In the genomic region with DNA sequence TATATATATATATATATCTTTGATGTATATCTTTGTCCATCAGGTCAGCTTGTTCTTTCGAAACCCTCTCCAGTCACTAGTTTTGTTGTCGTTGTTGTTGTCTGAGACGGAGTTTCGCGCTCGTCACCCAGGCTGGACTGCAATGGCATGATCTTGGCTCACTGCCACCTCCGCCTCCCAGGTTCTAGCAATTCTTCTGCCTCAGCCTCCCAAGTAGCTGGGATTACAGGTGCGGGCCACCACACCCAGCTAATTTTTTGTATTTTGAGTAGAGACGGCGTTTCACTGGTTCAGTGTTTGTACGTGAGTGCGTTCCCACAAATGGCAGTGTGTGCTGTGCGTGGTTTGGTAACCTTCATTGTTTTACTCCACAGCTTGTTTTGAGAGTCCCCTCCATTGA, we compare ENCODE assay signal across 18 cellular contexts. TPM values are rescaled to one million over a fixed set of nuclear protein-coding genes. Genes with fewer than 3 reads are reported as not detected.
DNase-seq lines count a peak whose midpoint lies in the region; ATAC-seq, FAIRE-seq and TF ChIP-seq lines count a peak whose summit lies in the region.
"Had no signal": no experiment of that assay in that cellular context is flagged by ENCODE, and none has a peak within 500 bp of the region (broad histone marks: within the 10 kb centered on the region; RNA-seq: fewer than 3 reads in every experiment).

No MANE protein-coding gene starts in this region.

- H3K9me3 Mint-ChIP-seq in H9 = no peaks in the 10 kb centered on the region
- H3K9me3 Mint-ChIP-seq: activated naive CD4-positive, alpha-beta T cell treated with anti-CD3 and anti-CD28 coated beads for 36 hours had no signal

- no peak overlapping the region for H3K56ac ChIP-seq in H9 (ENCODE audit: insufficient read length, low read depth, low read length)

- no peaks in the 10 kb centered on the region for H3K27me3 Mint-ChIP-seq in H9 (ENCODE audit: low read depth)

- FAIRE-seq in small intestine (lab: Jason Lieb, UNC) = no peak
- FAIRE-seq: endometrium had no signal

- no peak for ATAC-seq in GM18519 (IDR thresholded peaks at IDR 0.05; ENCODE audit: low FRiP score, unreplicated experiment)

- no peak overlapping the region; a peak in 1 of 5 replicates for H3K4me3 Mint-ChIP-seq in H9
- H3K4me3 Mint-ChIP-seq: activated naive CD4-positive, alpha-beta T cell treated with anti-CD3 and anti-CD28 coated beads for 36 hours had no signal

- H3K36me3 Mint-ChIP-seq in H9 (ENCODE audit: insufficient read depth in 1 of 3, low read depth in 3 of 3) = no peaks in the 10 kb centered on the region

- H3K23me2 ChIP-seq in H9 (ENCODE audit: insufficient read length, low read depth, low read length, poor library complexity, severe bottlenecking) = no peaks in the 10 kb centered on the region

- no peak overlapping the region for H2BK120ac ChIP-seq in H9 (ENCODE audit: low read depth, low read length, poor library complexity, severe bottlenecking)

- peaks cover 32 to 35% of the 10 kb centered on the region in 2 experiments for H3K4me1 Mint-ChIP-seq in H9

- no peaks in the 10 kb centered on the region for H3K9me3 ChIP-seq in H9 (ENCODE audit: control insufficient read depth, low read depth, low read length)
- H3K9me3 ChIP-seq in WERI-Rb-1 (ENCODE audit: severe bottlenecking) = no peaks in the 10 kb centered on the region
- no peaks in the 10 kb centered on the region for H3K9me3 ChIP-seq in esophagus squamous epithelium
- no peaks in the 10 kb centered on the region for H3K9me3 ChIP-seq in small intestine (ENCODE audit: control insufficient read depth, low read depth)
- H3K9me3 ChIP-seq in HAP-1 = no peaks in the 10 kb centered on the region
- H3K9me3 ChIP-seq: gastroesophageal sphincter, ovary had no signal

- H3K27ac ChIP-seq in H9 (ENCODE audit: insufficient read length, low read depth, low read length) (no peak overlapping the region), WERI-Rb-1 (peak overlapping the region; percentile 39), esophagus squamous epithelium (peak overlapping the region in 3 of 4 donors; percentile 9 to 72 (median 60)), small intestine (ENCODE audit: low read depth in 1 of 2, low read length in 1 of 2) (peak overlapping the region; percentile 75 to 89)
- H3K27ac ChIP-seq: C4-2B, gastroesophageal sphincter, ovary had no signal

- no peak overlapping the region for H2AK5ac ChIP-seq in H9 (ENCODE audit: insufficient read length, low read length)

- H4K20me1 ChIP-seq in H9 (ENCODE audit: control insufficient read depth, insufficient read depth, insufficient read length) = no peaks in the 10 kb centered on the region

- H3K4me3 ChIP-seq in WERI-Rb-1 (ENCODE audit: low read depth, low read length) (no peak overlapping the region), esophagus squamous epithelium (no peak overlapping the region), small intestine (ENCODE audit: low read depth in 1 of 2, low read length in 2 of 2) (no peak overlapping the region), H7 (ENCODE audit: insufficient read depth, low read depth, low read length) (no peak overlapping the region), HAP-1 (no peak overlapping the region)
- H3K4me3 ChIP-seq: gastroesophageal sphincter, ovary had no signal

- H2BK5ac ChIP-seq in H9 (ENCODE audit: insufficient read length, low read length) = no peak overlapping the region

- H3K27me3 ChIP-seq in H9 (ENCODE audit: insufficient read depth, low read length) (no peaks in the 10 kb centered on the region), WERI-Rb-1 (ENCODE audit: insufficient read depth, low read depth, severe bottlenecking) (no peaks in the 10 kb centered on the region), esophagus squamous epithelium (no peaks in the 10 kb centered on the region), small intestine (ENCODE audit: control insufficient read depth in 2 of 2, insufficient read depth in 2 of 2, low read length in 2 of 2) (no peaks in the 10 kb centered on the region), H7 (ENCODE audit: control insufficient read depth, insufficient read depth, low read length) (no peaks in the 10 kb centered on the region), HAP-1 (ENCODE audit: low read depth) (no peaks in the 10 kb centered on the region)
- H3K27me3 ChIP-seq: gastroesophageal sphincter, ovary had no signal

- peak overlapping the region; percentile 24 for H3K18ac ChIP-seq in H9 (ENCODE audit: insufficient read length, low read depth, low read length)

- H3K27ac Mint-ChIP-seq in H9 = peak overlapping the region; percentile 86 to 94 (median 92)
- H3K27ac Mint-ChIP-seq: activated naive CD4-positive, alpha-beta T cell treated with anti-CD3 and anti-CD28 coated beads for 36 hours had no signal

- H3K9ac ChIP-seq in H9 (ENCODE audit: extremely low read depth, insufficient read length, low read length) = no peak overlapping the region

- no peaks in the 10 kb centered on the region for H3K79me1 ChIP-seq in H9 (ENCODE audit: insufficient read depth, low read depth, low read length, poor library complexity, severe bottlenecking)

- intact Hi-C loops in esophagus squamous epithelium (cut with DNase I) = no loop called here

- no peaks in the 10 kb centered on the region for H3K79me2 ChIP-seq in H9 (ENCODE audit: insufficient read depth, low read length)

- no peak overlapping the region for H2BK12ac ChIP-seq in H9 (ENCODE audit: insufficient read length, low read depth, low read length)

- no CpG with 5 or more reads among the region's 13 CpGs for WGBS in H9 (ENCODE audit: extremely low coverage, insufficient read length, low lambda C conversion rate)
- 91 to 94% methylated on average over 13 of the region's 13 CpGs for WGBS in esophagus squamous epithelium, 2 donors
- 78 to 89% (median 83%) methylated on average over 13 of the region's 13 CpGs for WGBS in small intestine, 3 donors

- H2BK20ac ChIP-seq in H9 (ENCODE audit: low read depth, low read length, poor library complexity, severe bottlenecking) = no peak overlapping the region

- H3K4me1 ChIP-seq in H9 (ENCODE audit: insufficient read depth, low read length) = peaks cover 2% of the 10 kb centered on the region; the same call in 1 of the 2 replicates
- peaks cover 6 to 28% (median 14%) of the 10 kb centered on the region in 3 donors for H3K4me1 ChIP-seq in esophagus squamous epithelium
- peaks cover 0 to 9% of the 10 kb centered on the region in 2 donors for H3K4me1 ChIP-seq in small intestine (ENCODE audit: control insufficient read depth in 2 of 2, insufficient read depth in 1 of 2, low read depth in 1 of 2, low read length in 1 of 2)
- H3K4me1 ChIP-seq in HAP-1 = peaks cover 20% of the 10 kb centered on the region
- H3K4me1 ChIP-seq: gastroesophageal sphincter had no signal

- no peak overlapping the region for H4K5ac ChIP-seq in H9 (ENCODE audit: insufficient read length, low read depth, low read length)

- H2BK15ac ChIP-seq in H9 (ENCODE audit: low read depth, low read length) = no peak overlapping the region

- no peak overlapping the region for H3T11ph ChIP-seq in H9 (ENCODE audit: low read length)

- no peak overlapping the region for H4K8ac ChIP-seq in H9 (replicated peaks; ENCODE audit: insufficient read length, low read depth, low read length)

- TF ChIP-seq CTCF in H9 (conservative IDR thresholded peaks at IDR 0.05) (no peak), WERI-Rb-1 (IDR thresholded peaks at IDR 0.05; ENCODE audit: low read depth, low read length) (no peak), esophagus squamous epithelium (IDR thresholded peaks at IDR 0.05) (no peak)

- in situ Hi-C loops in HAP-1 (cut with MboI; ENCODE audit: low sequenced_read_pairs) = no loop called here

- H3K14ac ChIP-seq in H9 (ENCODE audit: insufficient read depth, low read length) = no peak overlapping the region

- no peak for DNase-seq in H9
- DNase-seq in WERI-Rb-1 = no peak
- DNase-seq in esophagus squamous epithelium (lab: John Stamatoyannopoulos, UW) = no peak
- DNase-seq in small intestine = no peak
- DNase-seq in H7 = no peak
- DNase-seq in HAP-1 (ENCODE audit: low spot score in 2 of 2) = no peak
- no peak for DNase-seq in anterior cingulate cortex (lab: John Stamatoyannopoulos, UW)
- DNase-seq: EL, NCI-H2171, ovary, SHP77 treated with DMSO at 0.1 percent for 48 hours, T1000 had no signal

- no peak overlapping the region for H4K91ac ChIP-seq in H9 (ENCODE audit: insufficient read length, low read depth, low read length)

- H2AFZ ChIP-seq in H9 (ENCODE audit: low read length) = no peak overlapping the region

- H3K4ac ChIP-seq in H9 (ENCODE audit: low read depth, low read length) = no peak overlapping the region

- no peaks in the 10 kb centered on the region for H3K36me3 ChIP-seq in WERI-Rb-1
- no peaks in the 10 kb centered on the region for H3K36me3 ChIP-seq in esophagus squamous epithelium
- H3K36me3 ChIP-seq in small intestine (ENCODE audit: control insufficient read depth in 2 of 2, insufficient read depth in 2 of 2, low read length in 2 of 2) = no peaks in the 10 kb centered on the region
- H3K36me3 ChIP-seq in H7 (replicated peaks; ENCODE audit: control insufficient read depth, insufficient read depth, low read length) = no peaks in the 10 kb centered on the region
- no peaks in the 10 kb centered on the region for H3K36me3 ChIP-seq in HAP-1 (replicated peaks)
- H3K36me3 ChIP-seq: gastroesophageal sphincter, ovary had no signal

- TF ChIP-seq POLR2A in esophagus squamous epithelium (IDR thresholded peaks at IDR 0.05) = no peak

- H3K4me2 ChIP-seq in H9 (ENCODE audit: insufficient read depth, insufficient read length, low read length) = no peak overlapping the region

- H3K23ac ChIP-seq in H9 (ENCODE audit: insufficient read length, low read depth, low read length) = no peak overlapping the region

RNA-seq across cellular contexts. Expression of a gene that starts 51.7 kb away (rescaled TPM):
- total RNA-seq in H9 (2021) = 1.6 and 2.2 TPM in 2 replicates
- total RNA-seq in esophagus squamous epithelium = not detected
- polyA plus RNA-seq in small intestine = under 1 TPM in 1 of 3 donors, not detected in 2; 0.22 TPM
- 1.8 TPM in 1 of 2 replicates, not detected in the other for total RNA-seq in H7 (2014; rRNA removed; shearing (Covaris generic))
- total RNA-seq: activated CD8-positive, alpha-beta memory T cell treated with anti-CD3 and anti-CD28 coated beads for 36 hours; activated naive CD4-positive, alpha-beta T cell treated with anti-CD3 and anti-CD28 coated beads for 36 hours; gastroesophageal sphincter had no signal

RNA-seq across cellular contexts. Expression of a gene that starts 56.8 kb away (rescaled TPM):
- total RNA-seq in H9 (2021) = 5.6 and 6.5 TPM in 2 replicates
- total RNA-seq in esophagus squamous epithelium = 1 to 10 TPM in 1 of 4 donors, not detected in 3; 1.1 TPM
- polyA plus RNA-seq in small intestine = 100 to 1,000 TPM in 2 of 3 donors, 10 to 100 TPM in 1; 25.0 to 143 (median 117) TPM
- 0.24 and 0.30 TPM in 2 replicates for total RNA-seq in H7 (2014; rRNA removed; shearing (Covaris generic))
- total RNA-seq: activated CD8-positive, alpha-beta memory T cell treated with anti-CD3 and anti-CD28 coated beads for 36 hours; activated naive CD4-positive, alpha-beta T cell treated with anti-CD3 and anti-CD28 coated beads for 36 hours; gastroesophageal sphincter had no signal
